Comparison of ENCODE assay signal across 19 cellular contexts in genomic region chr3:174413057-174413912, GRCh38.
DNase-seq lines count a peak whose midpoint lies in the region; ATAC-seq and TF ChIP-seq lines count a peak whose summit lies in the region.
"Had no signal": no experiment of that assay in that cellular context is flagged by ENCODE, and none has a peak within 500 bp of the region (broad histone marks: within the 10 kb centered on the region; RNA-seq: fewer than 3 reads in every experiment).

No MANE protein-coding gene starts in this region.

- CTCF ChIA-PET in WTC11 (lab: Charles Lee) = interaction anchor here (0.7 kb wide), 1 partner anchor 58 kb away, joined by 3 read pairs; no protein-coding TSS in a partner anchor

- ATAC-seq in WTC11 = peak; percentile 86
- ATAC-seq: Panc1 had no signal

- POLR2A ChIA-PET in WTC11 (lab: Charles Lee) = no interaction called here

- 0 out of 2 replicates have a peak, but pooled peaks cover 3% of the 10 kb centered on the region for H3K36me3 Mint-ChIP-seq in WTC11

- H4K20me1 ChIP-seq in osteoblast (ENCODE audit: insufficient read depth, low read length) = no peaks in the 10 kb centered on the region

- H3K9me3 Mint-ChIP-seq in WTC11 = peaks cover 9% of the 10 kb centered on the region; the same call in 1 of the 2 replicates
- H3K9me3 Mint-ChIP-seq: HFFc6 had no signal

- DNase-seq in HAP-1 (ENCODE audit: low spot score in 2 of 2) (peak; percentile 63 to 99), WTC11 (ENCODE audit: low spot score) (no peak), iPS DF 4.7 (ENCODE audit: extremely low read depth, low spot score) (peak; percentile 22), osteoblast (ENCODE audit: insufficient read length, low spot score, missing footprints) (no peak), substantia nigra (lab: John Stamatoyannopoulos, UW) (no peak), DMS53 (lab: John Stamatoyannopoulos, UW) (no peak)
- DNase-seq in stimulated activated CD8-positive, alpha-beta memory T cell treated with anti-CD3 and anti-CD28 coated beads, Interleukin-4, amount 100 ng/mL, for 48 hours = no peak
- DNase-seq in activated CD8-positive, alpha-beta memory T cell treated with anti-CD3 and anti-CD28 coated beads, Interleukin-2, amount 50 U/mL, for 48 hours = no peak
- DNase-seq: ACHN, DND-41, HFFc6, IMR-90, NCI-H1417 treated with DMSO at 0.1 percent for 48 hours, NCI-H187 treated with DMSO at 0.1 percent for 48 hours, NCI-H345, NCI-H526 had no signal

- TF ChIP-seq CTCF in WTC11 (IDR thresholded peaks at IDR 0.05) (no peak), osteoblast (IDR thresholded peaks at IDR 0.05; ENCODE audit: extremely low read depth, low read depth, low read length) (no peak)

- no peaks in the 10 kb centered on the region for H3K79me2 ChIP-seq in osteoblast (ENCODE audit: insufficient read depth, low read length)

- H2AFZ ChIP-seq in osteoblast (ENCODE audit: low read length) = peak overlapping the region; percentile 26

- H3K27ac Mint-ChIP-seq in WTC11 = peak overlapping the region; percentile 82
- H3K27ac Mint-ChIP-seq: HFFc6 had no signal

- H3K36me3 ChIP-seq in HAP-1 (replicated peaks) (no peaks in the 10 kb centered on the region), osteoblast (ENCODE audit: insufficient read depth, low read length) (no peaks in the 10 kb centered on the region)
- H3K36me3 ChIP-seq: SJSA1 had no signal

- no peak overlapping the region for H3K27ac ChIP-seq in osteoblast (ENCODE audit: low read depth, low read length)
- H3K27ac ChIP-seq in substantia nigra (ENCODE audit: low read depth, low read length, poor library complexity, severe bottlenecking) = no peak overlapping the region
- H3K27ac ChIP-seq: C4-2B, SJSA1 had no signal

- H3K4me3 Mint-ChIP-seq in WTC11 = no peak overlapping the region
- H3K4me3 Mint-ChIP-seq: HFFc6 had no signal

- H3K9me3 ChIP-seq in HAP-1 (no peaks in the 10 kb centered on the region; the same call in 1 of the 2 replicates), osteoblast (ENCODE audit: low read depth, low read length) (no peaks in the 10 kb centered on the region)
- H3K9me3 ChIP-seq: SJSA1 had no signal

- no peak overlapping the region for H3K4me2 ChIP-seq in osteoblast (ENCODE audit: insufficient read depth, low read length)

- H3K27me3 ChIP-seq in HAP-1 (ENCODE audit: low read depth) (no peaks in the 10 kb centered on the region), osteoblast (ENCODE audit: insufficient read depth, low read length) (no peaks in the 10 kb centered on the region)
- H3K27me3 ChIP-seq: SJSA1 had no signal

- H3K27me3 Mint-ChIP-seq in WTC11 (ENCODE audit: low read depth) = no peaks in the 10 kb centered on the region

- H3K4me1 ChIP-seq in HAP-1 (peaks cover 19% of the 10 kb centered on the region), osteoblast (ENCODE audit: insufficient read depth, low read length) (no peaks in the 10 kb centered on the region)
- H3K4me1 ChIP-seq: SJSA1 had no signal

- in situ Hi-C loops in HAP-1 (cut with MboI; ENCODE audit: low sequenced_read_pairs) = no loop called here

- no peak overlapping the region for H3K4me3 ChIP-seq in HAP-1
- no peak overlapping the region for H3K4me3 ChIP-seq in osteoblast (ENCODE audit: insufficient read depth, low read length)
- H3K4me3 ChIP-seq: SJSA1 had no signal

- peaks cover 41% of the 10 kb centered on the region for H3K4me1 Mint-ChIP-seq in WTC11

TF ChIP-seq in WTC11, 78 proteins besides CTCF, POLR2A, EP300 and RAD21:
- TF ChIP-seq SMAD3 (CRISPR knock-in tag; IDR thresholded peaks at IDR 0.05; ENCODE audit: borderline replicate concordance) (no peak), MYBL2 (CRISPR knock-in tag; IDR thresholded peaks at IDR 0.05) (no peak), ATF1 (CRISPR knock-in tag; IDR thresholded peaks at IDR 0.05) (no peak), ZNF532 (CRISPR knock-in tag; IDR thresholded peaks at IDR 0.05; ENCODE audit: borderline replicate concordance) (0 out of 2 replicates have a peak, but pooled peaks have one; percentile 37), JUN (CRISPR knock-in tag; IDR thresholded peaks at IDR 0.05) (no peak), IRF2 (CRISPR knock-in tag; IDR thresholded peaks at IDR 0.05; ENCODE audit: borderline replicate concordance, low read depth) (no peak)

Comparison
In these comparisons a context has a peak if more than half of its experiments do, and no peak if none do; other contexts are left out.
1. DNase-seq: peak in HAP-1 (2 of 2) and iPS DF 4.7 (single experiment); none in WTC11 (single experiment), osteoblast (single experiment), stimulated activated CD8-positive, alpha-beta memory T cell treated with anti-CD3 and anti-CD28 coated beads, Interleukin-4, amount 100 ng/mL, for 48 hours (single experiment), substantia nigra (0 of 49), activated CD8-positive, alpha-beta memory T cell treated with anti-CD3 and anti-CD28 coated beads, Interleukin-2, amount 50 U/mL, for 48 hours (single experiment) and DMS53 (single experiment).